ENCODE assay signal across 29 cellular contexts in genomic region chr2:26479131-26479970, GRCh38. TPM values are rescaled to one million over a fixed set of nuclear protein-coding genes. Genes with fewer than 3 reads are reported as not detected.
"Had no signal": no experiment of that assay in that cellular context is flagged by ENCODE, and none has a peak within 500 bp of the region (broad histone marks: within the 10 kb centered on the region; RNA-seq: fewer than 3 reads in every experiment).

No MANE protein-coding gene starts in this region.

- DNase-seq: cortex of kidney; dorsolateral prefrontal cortex; effector CD8-positive, alpha-beta T cell; esophagus squamous epithelium; foreskin fibroblast; glutamatergic neuron; immature natural killer cell; left colon; mammary epithelial cell; naive thymus-derived CD8-positive, alpha-beta T cell; nucleus accumbens; ovary; spleen; stimulated activated CD4-positive, alpha-beta T cell treated with anti-CD3 and anti-CD28 coated beads, Interleukin-15, amount 100 ng/mL, for 24 hours; stimulated activated CD4-positive, alpha-beta T cell treated with anti-CD3 and anti-CD28 coated beads, Interleukin-1b, Interleukin-23, amount 100 ng/mL, for 48 hours; stimulated activated CD4-positive, alpha-beta T cell treated with anti-CD3 and anti-CD28 coated beads, Interleukin-4, amount 100 ng/mL, for 24 hours; testis; upper lobe of right lung had no signal

- H3K27ac Mint-ChIP-seq: immature natural killer cell; naive thymus-derived CD8-positive, alpha-beta T cell; stimulated activated memory B cell treated with anti-CD40 and anti-IgM and Interleukin-4, amounts not matched to agents 10 μg/mL and 1 μg/mL and 100 μg/mL, for 72 hours; stimulated activated naive CD8-positive, alpha-beta T cell treated with anti-CD3 and anti-CD28 coated beads, Interleukin-15, Interleukin-2, amounts not matched to agents 100 ng/mL and 50 ng/mL, for 24 hours had no signal

- H3K27me3 ChIP-seq: dorsolateral prefrontal cortex, esophagus squamous epithelium, gastroesophageal sphincter, ovary, testis, tibial nerve, upper lobe of right lung had no signal

- H3K27me3 Mint-ChIP-seq: stimulated activated naive CD8-positive, alpha-beta T cell treated with anti-CD3 and anti-CD28 coated beads, Interleukin-15, Interleukin-2, amounts not matched to agents 100 ng/mL and 50 ng/mL, for 24 hours had no signal

- H3K27ac ChIP-seq: dorsolateral prefrontal cortex, esophagus squamous epithelium, gastroesophageal sphincter, ovary, spleen, testis, tibial nerve, upper lobe of right lung had no signal

- H3K4me3 Mint-ChIP-seq: central memory CD8-positive, alpha-beta T cell; immature natural killer cell; naive thymus-derived CD8-positive, alpha-beta T cell; stimulated activated memory B cell treated with anti-CD40 and anti-IgM and Interleukin-4, amounts not matched to agents 10 μg/mL and 1 μg/mL and 100 μg/mL, for 72 hours; stimulated activated naive CD8-positive, alpha-beta T cell treated with anti-CD3 and anti-CD28 coated beads, Interleukin-15, Interleukin-2, amounts not matched to agents 100 ng/mL and 50 ng/mL, for 24 hours had no signal

- H3K4me3 ChIP-seq: dorsolateral prefrontal cortex, esophagus squamous epithelium, gastroesophageal sphincter, mucosa of descending colon, ovary, spleen, testis, tibial nerve, upper lobe of right lung had no signal

- H3K36me3 Mint-ChIP-seq: immature natural killer cell; naive thymus-derived CD8-positive, alpha-beta T cell; stimulated activated memory B cell treated with anti-CD40 and anti-IgM and Interleukin-4, amounts not matched to agents 10 μg/mL and 1 μg/mL and 100 μg/mL, for 72 hours had no signal

- FAIRE-seq: endometrium, keratinocyte had no signal

- ATAC-seq: gastroesophageal sphincter; left colon; mucosa of descending colon; naive thymus-derived CD8-positive, alpha-beta T cell; sciatic nerve; stimulated activated memory B cell treated with anti-CD40 and anti-IgM and Interleukin-4, amounts not matched to agents 10 μg/mL and 1 μg/mL and 100 μg/mL, for 72 hours; upper lobe of right lung had no signal

- H3K36me3 ChIP-seq: esophagus squamous epithelium, gastroesophageal sphincter, ovary, spleen, tibial nerve, upper lobe of right lung had no signal

- H3K9me3 Mint-ChIP-seq: central memory CD8-positive, alpha-beta T cell; immature natural killer cell; naive thymus-derived CD8-positive, alpha-beta T cell; stimulated activated naive CD8-positive, alpha-beta T cell treated with anti-CD3 and anti-CD28 coated beads, Interleukin-15, Interleukin-2, amounts not matched to agents 100 ng/mL and 50 ng/mL, for 24 hours had no signal

- H3K9me3 ChIP-seq: esophagus squamous epithelium, gastroesophageal sphincter, mucosa of descending colon, ovary, spleen, testis, tibial nerve, upper lobe of right lung had no signal

RNA-seq across cellular contexts. Expression of gene OTOF, which starts 1.4 kb away (rescaled TPM):
- total RNA-seq: epithelial cell of proximal tubule, left colon, mammary epithelial cell had no signal
- polyA plus RNA-seq: keratinocyte, mammary epithelial cell, neural cell had no signal
